In the genomic region with DNA sequence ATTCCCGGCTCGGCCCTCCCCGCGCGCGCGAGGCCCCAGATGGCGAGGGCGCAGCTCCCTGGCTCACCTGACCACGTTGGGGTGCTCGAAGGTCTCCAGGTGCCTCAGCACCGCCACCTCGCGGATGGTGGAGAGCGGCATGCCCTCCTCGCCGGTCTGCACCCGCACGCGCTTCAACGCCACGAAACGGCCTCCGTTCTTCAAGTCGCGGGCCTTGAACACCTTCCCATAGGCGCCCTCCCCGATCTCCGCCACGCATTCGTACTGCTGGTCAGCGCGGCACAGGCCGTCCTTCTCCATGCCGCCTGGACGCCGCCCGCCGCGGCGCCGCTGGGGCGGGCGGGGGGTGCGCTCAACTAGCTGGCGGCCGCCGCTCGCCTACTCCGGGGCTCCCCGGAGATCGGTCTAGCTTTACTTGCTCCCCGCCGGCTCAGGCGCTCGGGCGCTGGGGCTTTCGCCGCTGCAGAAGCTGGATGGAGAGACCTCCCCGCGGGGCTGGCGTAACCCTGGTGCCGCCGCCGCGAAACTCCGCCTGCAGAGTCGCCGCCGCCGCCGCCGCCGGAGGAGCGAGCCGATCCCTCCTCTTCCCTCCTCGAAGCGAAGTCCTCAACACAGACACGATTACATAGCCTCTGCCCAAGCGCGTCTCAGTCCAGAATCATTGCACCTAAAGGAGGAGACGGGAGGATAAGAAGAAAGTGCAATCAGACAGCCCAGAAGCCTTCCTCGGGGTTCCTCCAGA, we compare ENCODE assay signal across 8 cellular contexts. TPM values are rescaled to one million over a fixed set of nuclear protein-coding genes. Genes with fewer than 3 reads are reported as not detected.
DNase-seq lines count a peak whose midpoint lies in the region; ATAC-seq and TF ChIP-seq lines count a peak whose summit lies in the region.

No MANE protein-coding gene starts in this region.

- H3K4me3 ChIP-seq in epithelial cell of proximal tubule (ENCODE audit: low read depth, low read length) (peak overlapping the region; percentile 93), muscle layer of colon (ENCODE audit: low read depth in 1 of 2, low read length in 2 of 2) (peak overlapping the region; percentile 72 to 84)

- peaks cover 26% of the 10 kb centered on the region for H3K4me1 ChIP-seq in muscle layer of colon (ENCODE audit: insufficient read depth, low read length)

- peak overlapping the region; percentile 74 for H3K9ac ChIP-seq in muscle layer of colon (ENCODE audit: low read length)

- DNase-seq in COLO668 (lab: John Stamatoyannopoulos, UW; ENCODE audit: unreplicated experiment) (peak; percentile 91), NOMO-1 treated with dmso at 0.1 percent for 144 hours (lab: John Stamatoyannopoulos, UW; ENCODE audit: unreplicated experiment) (peak; percentile 90), activated T-cell treated with anti-CD3 and anti-CD28 coated beads for 1 hour (ENCODE audit: low read depth) (peak; percentile 83), epithelial cell of proximal tubule (ENCODE audit: low read depth) (no peak)
- DNase-seq in stimulated activated CD8-positive, alpha-beta memory T cell treated with anti-CD3 and anti-CD28 coated beads, Interleukin-7, amount 100 ng/mL, for 4 hours (ENCODE audit: low read depth in 2 of 2): peak; percentile 76 to 83

- no peaks in the 10 kb centered on the region for H3K9me3 ChIP-seq in muscle layer of colon (ENCODE audit: low read length)

- ATAC-seq in GM19455 (IDR thresholded peaks at IDR 0.05; ENCODE audit: unreplicated experiment) (peak; percentile 55), HG03575 (IDR thresholded peaks at IDR 0.05; ENCODE audit: extremely low read depth, insufficient number of reproducible peaks, low FRiP score, unreplicated experiment) (peak; percentile 22)

- H3K36me3 ChIP-seq in muscle layer of colon (ENCODE audit: insufficient read depth, low read length): no peaks in the 10 kb centered on the region

- TF ChIP-seq CTCF in epithelial cell of proximal tubule (conservative IDR thresholded peaks at IDR 0.05; ENCODE audit: low read depth, low read length): peak; percentile 77

- peak overlapping the region; percentile 75 for H3K27ac ChIP-seq in muscle layer of colon (ENCODE audit: low read depth, low read length)

- H3K27me3 ChIP-seq in muscle layer of colon (ENCODE audit: control insufficient read depth in 1 of 2, insufficient read depth in 2 of 2, low read length in 2 of 2): no peaks in the 10 kb centered on the region

RNA-seq across cellular contexts. Expression of gene CDK6, which starts 3.2 kb away (rescaled TPM):
- 98.2 and 99.4 TPM in 2 replicates for total RNA-seq in epithelial cell of proximal tubule
